23 cellular contexts compared by ENCODE assay signal in the genomic region with DNA sequence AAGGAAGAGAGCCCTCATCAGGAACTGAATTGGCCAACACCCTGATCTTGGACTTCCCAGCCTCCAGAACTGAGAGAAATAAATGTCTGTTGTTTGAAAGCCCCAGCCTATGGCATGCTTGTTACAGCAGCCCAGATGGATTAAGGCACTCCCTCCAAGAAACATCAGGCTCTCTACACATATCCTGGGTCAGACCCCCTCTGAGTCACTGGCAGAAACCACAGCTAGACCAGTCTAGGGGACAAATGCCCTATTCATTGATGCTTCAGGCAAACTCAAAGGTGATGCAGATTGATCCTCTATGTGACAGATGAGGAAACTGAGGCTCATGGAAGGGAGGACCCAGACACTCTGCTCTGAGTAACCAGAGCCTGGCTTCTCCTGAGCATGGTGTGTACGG.
"Had no signal": no experiment of that assay in that cellular context is flagged by ENCODE, and none has a peak within 500 bp of the region (broad histone marks: within the 10 kb centered on the region; RNA-seq: fewer than 3 reads in every experiment).

No MANE protein-coding gene starts in this region.

- H3K27ac ChIP-seq: esophagus squamous epithelium, lower lobe of right lung, parathyroid adenoma, right lobe of liver, thoracic aorta, tibial nerve, upper lobe of left lung, uterus had no signal

- H3K4me1 ChIP-seq: esophagus squamous epithelium, lower lobe of right lung, parathyroid adenoma, right lobe of liver, tibial nerve, upper lobe of left lung, uterus had no signal

- H3K36me3 ChIP-seq: esophagus squamous epithelium, lower lobe of right lung, right lobe of liver, thoracic aorta, tibial nerve, upper lobe of left lung, uterus had no signal

- H3K27me3 ChIP-seq: right lobe of liver, tibial nerve, upper lobe of left lung, uterus had no signal

- H3K9me3 ChIP-seq: esophagus squamous epithelium, lower lobe of right lung, right lobe of liver, thoracic aorta, upper lobe of left lung, uterus had no signal

- H3K79me2 ChIP-seq: parathyroid adenoma had no signal

- H2AFZ ChIP-seq: parathyroid adenoma had no signal

- H3K9ac ChIP-seq: parathyroid adenoma had no signal

- FAIRE-seq: colon, keratinocyte, small intestine had no signal

- H3K4me3 ChIP-seq: esophagus squamous epithelium, lower lobe of right lung, right lobe of liver, thoracic aorta, tibial nerve, upper lobe of left lung, uterus had no signal

- DNase-seq: effector CD8-positive, alpha-beta T cell; erythroblast; esophagus squamous epithelium; foreskin melanocyte; glutamatergic neuron; hypothalamus; immature natural killer cell; left ventricle myocardium superior; lower lobe of right lung; mesendoderm; natural killer cell; right lobe of liver; small intestine; stimulated activated CD4-positive, alpha-beta T cell treated with anti-CD3 and anti-CD28 coated beads, Interleukin-15, amount 100 ng/mL, for 24 hours; stimulated activated CD4-positive, alpha-beta T cell treated with anti-CD3 and anti-CD28 coated beads, Interleukin-2, amount 100 ng/mL, for 48 hours; stimulated activated naive B cell treated with anti-CD40 and anti-IgM and Interleukin-4, amounts not matched to agents 10 μg/mL and 1 μg/mL and 100 μg/mL, for 72 hours; upper lobe of left lung; uterus had no signal
